ENCODE assay signal across 10 cellular contexts in genomic region chr18:49811151-49811938, GRCh38. TPM values are rescaled to one million over a fixed set of nuclear protein-coding genes. Genes with fewer than 3 reads are reported as not detected.
DNase-seq lines count a peak whose midpoint lies in the region; ATAC-seq lines count a peak whose summit lies in the region.
"Had no signal": no experiment of that assay in that cellular context is flagged by ENCODE, and none has a peak within 500 bp of the region (broad histone marks: within the 10 kb centered on the region; RNA-seq: fewer than 3 reads in every experiment).

No MANE protein-coding gene starts in this region.

- no peak for ATAC-seq in GM19452 (IDR thresholded peaks at IDR 0.05; ENCODE audit: unreplicated experiment)
- ATAC-seq: stimulated activated naive B cell treated with anti-CD40 and anti-IgM and Interleukin-4, amounts not matched to agents 10 μg/mL and 1 μg/mL and 100 μg/mL, for 72 hours had no signal

- H3K36me3 ChIP-seq in MG63 (no peaks in the 10 kb centered on the region), muscle layer of duodenum (ENCODE audit: control insufficient read depth in 1 of 2, insufficient read depth in 2 of 2, low read length in 2 of 2) (peaks cover 0 to 10% of the 10 kb centered on the region in 2 donors)

- H3K4me3 ChIP-seq in MG63 (peak overlapping the region; percentile 82), muscle layer of duodenum (ENCODE audit: low read depth in 1 of 2, low read length in 2 of 2) (peak overlapping the region; percentile 3 to 87)

- H3K9me3 ChIP-seq in MG63: peaks cover 4% of the 10 kb centered on the region; the same call in 1 of the 2 replicates
- no peaks in the 10 kb centered on the region for H3K9me3 ChIP-seq in muscle layer of duodenum (ENCODE audit: control insufficient read depth in 1 of 2, low read length in 2 of 2)

- DNase-seq in DMS153 treated with DMSO at 0.1 percent for 48 hours (lab: John Stamatoyannopoulos, UW; ENCODE audit: unreplicated experiment) (peak; percentile 42), MG63 (no peak), astrocyte of the hippocampus (ENCODE audit: low read depth, low spot score) (peak; percentile 17), SHP77 (lab: John Stamatoyannopoulos, UW) (no peak), caudate nucleus (lab: John Stamatoyannopoulos, UW) (no peak)
- DNase-seq in activated naive CD4-positive, alpha-beta T cell (lab: John Stamatoyannopoulos, UW): no peak
- DNase-seq: stimulated activated naive B cell treated with anti-CD40 and anti-IgM and Interleukin-4, amounts not matched to agents 10 μg/mL and 1 μg/mL and 100 μg/mL, for 72 hours; T-helper 1 cell had no signal

- H3K27ac ChIP-seq in muscle layer of duodenum (ENCODE audit: low read length) (peak overlapping the region; percentile 3), caudate nucleus (ENCODE audit: low read depth, low read length) (no peak overlapping the region)

- H3K4me1 ChIP-seq in muscle layer of duodenum (ENCODE audit: control insufficient read depth in 1 of 2, insufficient read depth in 2 of 2, low read length in 2 of 2): peaks cover 8 to 16% of the 10 kb centered on the region in 2 donors

- H3K27me3 ChIP-seq in MG63 (no peaks in the 10 kb centered on the region), muscle layer of duodenum (ENCODE audit: low read depth, low read length) (no peaks in the 10 kb centered on the region)

RNA-seq across cellular contexts. Expression of gene ACAA2, which starts 2.0 kb away (rescaled TPM):
- total RNA-seq in MG63 (2014; rRNA removed; shearing (Covaris generic); ENCODE audit: low replicate concordance): 109 and 120 TPM in 2 replicates

Comparison
In these comparisons a context has a peak if more than half of its experiments do, and no peak if none do; other contexts are left out.
1. DNase-seq: peak in DMS153 treated with DMSO at 0.1 percent for 48 hours (single experiment) and astrocyte of the hippocampus (single experiment); none in MG63 (single experiment), SHP77 (0 of 2), caudate nucleus (0 of 61) and activated naive CD4-positive, alpha-beta T cell (0 of 4).